20 cellular contexts compared by ENCODE assay signal in the genomic region with DNA sequence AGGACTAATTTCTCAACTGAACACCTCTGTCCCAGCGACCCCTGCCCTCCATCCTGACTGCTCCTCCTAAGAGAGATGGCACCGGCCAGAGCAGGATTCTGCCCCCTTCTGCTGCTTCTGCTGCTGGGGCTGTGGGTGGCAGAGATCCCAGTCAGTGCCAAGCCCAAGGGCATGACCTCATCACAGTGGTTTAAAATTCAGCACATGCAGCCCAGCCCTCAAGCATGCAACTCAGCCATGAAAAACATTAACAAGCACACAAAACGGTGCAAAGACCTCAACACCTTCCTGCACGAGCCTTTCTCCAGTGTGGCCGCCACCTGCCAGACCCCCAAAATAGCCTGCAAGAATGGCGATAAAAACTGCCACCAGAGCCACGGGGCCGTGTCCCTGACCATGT. TPM values are rescaled to one million over a fixed set of nuclear protein-coding genes. Genes with fewer than 3 reads are reported as not detected.
A peak's percentile ranks its signal among the peaks of the same experiment; 100 is the strongest.
DNase-seq lines count a peak whose midpoint lies in the region; ATAC-seq and TF ChIP-seq lines count a peak whose summit lies in the region.
"Had no signal": no experiment of that assay in that cellular context is flagged by ENCODE, and none has a peak within 500 bp of the region (broad histone marks: within the 10 kb centered on the region; RNA-seq: fewer than 3 reads in every experiment).

No MANE protein-coding gene starts in this region.

- H3K9ac ChIP-seq in SK-N-SH, result no peak overlapping the region
- H3K9ac ChIP-seq: KMS-11 had no signal

- no peaks in the 10 kb centered on the region for H3K9me3 Mint-ChIP-seq in activated CD4-positive, alpha-beta memory T cell treated with anti-CD3 and anti-CD28 coated beads for 36 hours
- H3K9me3 Mint-ChIP-seq: CD4-positive, alpha-beta T cell had no signal

- H3K4me1 Mint-ChIP-seq in activated CD4-positive, alpha-beta memory T cell treated with anti-CD3 and anti-CD28 coated beads for 36 hours (ENCODE audit: low read depth), result peaks cover 12% of the 10 kb centered on the region

- H3K27ac Mint-ChIP-seq in activated CD4-positive, alpha-beta memory T cell treated with anti-CD3 and anti-CD28 coated beads for 36 hours, result no peak overlapping the region
- H3K27ac Mint-ChIP-seq: activated naive CD8-positive, alpha-beta T cell; CD4-positive, alpha-beta T cell had no signal

- DNase-seq in SK-N-SH (no peak), globus pallidus (ENCODE audit: low spot score) (peak; percentile 87), nucleus accumbens (lab: John Stamatoyannopoulos, UW) (peak in 46 of 56 donors; percentile 12 to 79 (median 49)), upper lobe of right lung (no peak), DMS53 (lab: John Stamatoyannopoulos, UW) (no peak)
- DNase-seq in activated CD4-positive, alpha-beta memory T cell treated with anti-CD3 and anti-CD28 coated beads for 36 hours, result no peak
- DNase-seq: activated CD4-positive, alpha-beta T cell treated with anti-CD3 and anti-CD28 coated beads, Interleukin-2, amount 50 U/mL, for 1 hour; activated T-cell treated with anti-CD3 and anti-CD28 coated beads, Interleukin-2, amount 50 U/mL, for 1 hour; CD4-positive, alpha-beta T cell; cerebellar nuclear complex; NCI-H1436; thyroid gland had no signal

- peaks cover 2% of the 10 kb centered on the region for H3K27me3 Mint-ChIP-seq in activated CD4-positive, alpha-beta memory T cell treated with anti-CD3 and anti-CD28 coated beads for 36 hours

- no peak overlapping the region for H2AFZ ChIP-seq in SK-N-SH (ENCODE audit: low read depth)

- H3K27ac ChIP-seq in SK-N-SH (ENCODE audit: low read depth in 2 of 2, low read length in 1 of 2), result no peak overlapping the region
- no peak overlapping the region for H3K27ac ChIP-seq in upper lobe of right lung
- H3K27ac ChIP-seq: KMS-11, SJSA1 had no signal

- no peak for TF ChIP-seq CTCF in SK-N-SH (IDR thresholded peaks at IDR 0.05)
- no peak for TF ChIP-seq CTCF in upper lobe of right lung (IDR thresholded peaks at IDR 0.05)

- no peaks in the 10 kb centered on the region for H3K36me3 ChIP-seq in SK-N-SH (replicated peaks in 1 of 2; ENCODE audit: control insufficient read depth in 1 of 2, insufficient read depth in 2 of 2, low read length in 1 of 2)
- no peaks in the 10 kb centered on the region for H3K36me3 ChIP-seq in upper lobe of right lung
- H3K36me3 ChIP-seq: prostate gland, SJSA1, thyroid gland had no signal

- H3K36me3 Mint-ChIP-seq in activated CD4-positive, alpha-beta memory T cell treated with anti-CD3 and anti-CD28 coated beads for 36 hours, result no peaks in the 10 kb centered on the region
- H3K36me3 Mint-ChIP-seq: activated naive CD8-positive, alpha-beta T cell had no signal

- no peak for ATAC-seq in SK-N-SH treated with all-trans-retinoic acid at 6 μM for 48 hours
- ATAC-seq in upper lobe of right lung, result peak; percentile 6
- no peak for ATAC-seq in GM21529 (IDR thresholded peaks at IDR 0.05; ENCODE audit: unreplicated experiment)
- ATAC-seq: GM12878 had no signal

- no peak overlapping the region for H3K4me3 ChIP-seq in SK-N-SH (ENCODE audit: low read depth in 2 of 2, low read length in 1 of 2)
- H3K4me3 ChIP-seq in upper lobe of right lung, result no peak overlapping the region
- H3K4me3 ChIP-seq: GM12878, prostate gland, SJSA1, thyroid gland had no signal

- 82% methylated on average over 7 of the region's 8 CpGs for whole genome bisulfite sequencing in SK-N-SH (ENCODE audit: low lambda C conversion rate)

- no peak for TF ChIP-seq EP300 in SK-N-SH (IDR thresholded peaks at IDR 0.05; ENCODE audit: borderline replicate concordance in 1 of 2, low read depth in 1 of 2, low read length in 1 of 2)

- intact Hi-C loops in upper lobe of right lung (cut with DNase I), result no loop called here
- intact Hi-C loops in activated CD4-positive, alpha-beta memory T cell treated with anti-CD3 and anti-CD28 coated beads for 36 hours (cut with micrococcal nuclease), result no loop called here

- no peaks in the 10 kb centered on the region for H3K79me2 ChIP-seq in SK-N-SH (ENCODE audit: insufficient read depth)

- no peaks in the 10 kb centered on the region for H3K9me2 ChIP-seq in SK-N-SH

- H3K4me2 ChIP-seq in SK-N-SH, result no peak overlapping the region
- H3K4me2 ChIP-seq: KMS-11 had no signal

- no peaks in the 10 kb centered on the region for H3F3A ChIP-seq in SK-N-SH (replicated peaks; ENCODE audit: insufficient read depth)

- no peaks in the 10 kb centered on the region for H4K20me1 ChIP-seq in SK-N-SH (ENCODE audit: insufficient read depth)

- H3K9me3 ChIP-seq in SK-N-SH (no peaks in the 10 kb centered on the region), upper lobe of right lung (no peaks in the 10 kb centered on the region)
- H3K9me3 ChIP-seq: prostate gland, SJSA1, thyroid gland had no signal

- H3K27me3 ChIP-seq in SK-N-SH (ENCODE audit: insufficient read depth) (no peaks in the 10 kb centered on the region), upper lobe of right lung (no peaks in the 10 kb centered on the region)
- H3K27me3 ChIP-seq: thyroid gland had no signal

- CTCF ChIA-PET in SK-N-SH (lab: Yijun Ruan, JAX), result interaction anchor here (0.8 to 7.0 kb wide), 4 partner anchors 26 to 50 kb away, joined by 3 to 248 read pairs (median 9); partner anchors contain the start of gene NDRG2
- CTCF ChIA-PET in activated CD4-positive, alpha-beta memory T cell treated with anti-CD3 and anti-CD28 coated beads for 36 hours (lab: Charles Lee), result interaction anchor here (1.8 to 2.9 kb wide), 3 partner anchors 24 to 50 kb away, joined by 5 to 35 read pairs (median 6); no protein-coding TSS in a partner anchor

- peaks cover 13 to 20% of the 10 kb centered on the region in 2 experiments; a peak in 3 of 4 replicates for H3K4me1 ChIP-seq in SK-N-SH (ENCODE audit: control insufficient read depth in 1 of 2, insufficient read depth in 2 of 2, low read depth in 1 of 2, low read length in 1 of 2)
- H3K4me1 ChIP-seq in upper lobe of right lung, result peaks cover 33% of the 10 kb centered on the region
- H3K4me1 ChIP-seq: SJSA1 had no signal

- POLR2A ChIA-PET in SK-N-SH (lab: Yijun Ruan, JAX), result interaction anchor here (1.8 kb wide), 1 partner anchor 28 kb away, joined by 6 read pairs; no protein-coding TSS in a partner anchor
- POLR2A ChIA-PET in activated CD4-positive, alpha-beta memory T cell treated with anti-CD3 and anti-CD28 coated beads for 36 hours (lab: Charles Lee), result no interaction called here

- TF ChIP-seq RAD21 in SK-N-SH (IDR thresholded peaks at IDR 0.05; ENCODE audit: low read length), result no peak

- no peak overlapping the region for H3K4me3 Mint-ChIP-seq in activated CD4-positive, alpha-beta memory T cell treated with anti-CD3 and anti-CD28 coated beads for 36 hours
- H3K4me3 Mint-ChIP-seq: activated naive CD8-positive, alpha-beta T cell; CD4-positive, alpha-beta T cell had no signal

TF ChIP-seq in SK-N-SH, 30 proteins besides CTCF, POLR2A, EP300 and RAD21 (continues in another document):
- no peak for TF ChIP-seq SIN3A (IDR thresholded peaks at IDR 0.05; ENCODE audit: borderline replicate concordance, low read depth, low read length)
- TF ChIP-seq RCOR1 (IDR thresholded peaks at IDR 0.05; ENCODE audit: low read length), result no peak
- TF ChIP-seq, protein P1, sequence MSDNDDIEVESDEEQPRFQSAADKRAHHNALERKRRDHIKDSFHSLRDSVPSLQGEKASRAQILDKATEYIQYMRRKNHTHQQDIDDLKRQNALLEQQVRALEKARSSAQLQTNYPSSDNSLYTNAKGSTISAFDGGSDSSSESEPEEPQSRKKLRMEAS (IDR thresholded peaks at IDR 0.05; ENCODE audit: low read depth), result peak; percentile 29; the same call in 1 of the 2 replicates
- no peak for TF ChIP-seq TAF1 (IDR thresholded peaks at IDR 0.05; ENCODE audit: borderline replicate concordance, low read depth, low read length)
- TF ChIP-seq FOSL2 (IDR thresholded peaks at IDR 0.05; ENCODE audit: borderline replicate concordance, low read depth), result no peak
- no peak for TF ChIP-seq FOXJ3 (CRISPR knock-in tag; IDR thresholded peaks at IDR 0.05)

TF ChIP-seq in SK-N-SH treated with all-trans-retinoic acid at 6 μM for 48 hours, 23 proteins besides CTCF, POLR2A, EP300 and RAD21 (continues in another document):
- no peak for TF ChIP-seq TCF4 (CRISPR knock-in tag; IDR thresholded peaks at IDR 0.05; ENCODE audit: borderline replicate concordance)
- no peak for TF ChIP-seq ZNF8 (CRISPR knock-in tag; IDR thresholded peaks at IDR 0.05)
- no peak for TF ChIP-seq ZNF565 (CRISPR knock-in tag; conservative IDR thresholded peaks at IDR 0.05; ENCODE audit: low read depth)
- no peak for TF ChIP-seq OSR1 (CRISPR knock-in tag; IDR thresholded peaks at IDR 0.05)
- TF ChIP-seq ZC3H10 (CRISPR knock-in tag; IDR thresholded peaks at IDR 0.05), result no peak

RNA-seq across cellular contexts. Expression of gene RNASE7, which starts 0.8 kb away (rescaled TPM):
- polyA plus RNA-seq in SK-N-SH (2012; rRNA removed), result not detected in 2 replicates
- 0.03 TPM in 1 of 2 replicates, not detected in the other for polyA plus RNA-seq in SK-N-SH (2012; cell fraction: cytosol; rRNA removed)
- polyA plus RNA-seq in SK-N-SH (2012; cell fraction: nucleus; rRNA removed), result not detected in 2 replicates
- total RNA-seq in upper lobe of right lung, result not detected
- not detected for total RNA-seq in activated CD4-positive, alpha-beta memory T cell treated with anti-CD3 and anti-CD28 coated beads for 36 hours
- total RNA-seq: A172; CD4-positive, alpha-beta T cell; GM12878; SJSA1; thyroid gland had no signal
- polyA plus RNA-seq: GM12878 had no signal

RNA-seq across cellular contexts. Expression of gene RNASE13, which starts 8.3 kb away (rescaled TPM):
- 0.10 TPM in 1 of 2 replicates, not detected in the other for polyA plus RNA-seq in SK-N-SH (2012; rRNA removed)
- not detected in 2 replicates for polyA plus RNA-seq in SK-N-SH (2012; cell fraction: cytosol; rRNA removed)
- polyA plus RNA-seq in SK-N-SH (2012; cell fraction: nucleus; rRNA removed), result 0.12 and 0.36 TPM in 2 replicates
- total RNA-seq in upper lobe of right lung, result not detected
- total RNA-seq in activated CD4-positive, alpha-beta memory T cell treated with anti-CD3 and anti-CD28 coated beads for 36 hours, result not detected
- total RNA-seq: A172; CD4-positive, alpha-beta T cell; GM12878; SJSA1; thyroid gland had no signal
- polyA plus RNA-seq: GM12878 had no signal

RNA-seq across cellular contexts. Expression of gene TPPP2, which starts 12.9 kb away (rescaled TPM):
- polyA plus RNA-seq in SK-N-SH (2012; rRNA removed), result not detected in 2 replicates
- polyA plus RNA-seq in SK-N-SH (2012; cell fraction: cytosol; rRNA removed), result not detected in 2 replicates
- polyA plus RNA-seq in SK-N-SH (2012; cell fraction: nucleus; rRNA removed), result not detected in 2 replicates
- not detected for total RNA-seq in upper lobe of right lung
- total RNA-seq in activated CD4-positive, alpha-beta memory T cell treated with anti-CD3 and anti-CD28 coated beads for 36 hours, result not detected
- total RNA-seq: A172; CD4-positive, alpha-beta T cell; GM12878; SJSA1; thyroid gland had no signal
- polyA plus RNA-seq: GM12878 had no signal

RNA-seq across cellular contexts. Expression of gene RNASE8, which starts 14.7 kb away (rescaled TPM):
- not detected in 2 replicates for polyA plus RNA-seq in SK-N-SH (2012; rRNA removed)
- not detected in 2 replicates for polyA plus RNA-seq in SK-N-SH (2012; cell fraction: cytosol; rRNA removed)
- not detected in 2 replicates for polyA plus RNA-seq in SK-N-SH (2012; cell fraction: nucleus; rRNA removed)
- not detected for total RNA-seq in upper lobe of right lung
- total RNA-seq in activated CD4-positive, alpha-beta memory T cell treated with anti-CD3 and anti-CD28 coated beads for 36 hours, result not detected
- total RNA-seq: A172; CD4-positive, alpha-beta T cell; GM12878; prostate gland; SJSA1; thyroid gland had no signal
- polyA plus RNA-seq: GM12878 had no signal

RNA-seq across cellular contexts. Expression of gene NDRG2, which starts 18.1 kb away (rescaled TPM):
- polyA plus RNA-seq in SK-N-SH (2012; rRNA removed), result 15.8 and 15.9 TPM in 2 replicates
- 10.1 and 11.7 TPM in 2 replicates for polyA plus RNA-seq in SK-N-SH (2012; cell fraction: cytosol; rRNA removed)
- 29.0 and 31.1 TPM in 2 replicates for polyA plus RNA-seq in SK-N-SH (2012; cell fraction: nucleus; rRNA removed)
- 127 TPM for total RNA-seq in upper lobe of right lung
- total RNA-seq in activated CD4-positive, alpha-beta memory T cell treated with anti-CD3 and anti-CD28 coated beads for 36 hours, result 1 to 10 TPM; 7.7 to 9.6 TPM

Comparison
In these comparisons a context has a peak if more than half of its experiments do, and no peak if none do; other contexts are left out.
1. DNase-seq: peak in globus pallidus (single experiment) and nucleus accumbens (46 of 56); none in SK-N-SH (single experiment), upper lobe of right lung (single experiment), activated CD4-positive, alpha-beta memory T cell treated with anti-CD3 and anti-CD28 coated beads for 36 hours (single experiment) and DMS53 (single experiment).